In the genomic region with DNA sequence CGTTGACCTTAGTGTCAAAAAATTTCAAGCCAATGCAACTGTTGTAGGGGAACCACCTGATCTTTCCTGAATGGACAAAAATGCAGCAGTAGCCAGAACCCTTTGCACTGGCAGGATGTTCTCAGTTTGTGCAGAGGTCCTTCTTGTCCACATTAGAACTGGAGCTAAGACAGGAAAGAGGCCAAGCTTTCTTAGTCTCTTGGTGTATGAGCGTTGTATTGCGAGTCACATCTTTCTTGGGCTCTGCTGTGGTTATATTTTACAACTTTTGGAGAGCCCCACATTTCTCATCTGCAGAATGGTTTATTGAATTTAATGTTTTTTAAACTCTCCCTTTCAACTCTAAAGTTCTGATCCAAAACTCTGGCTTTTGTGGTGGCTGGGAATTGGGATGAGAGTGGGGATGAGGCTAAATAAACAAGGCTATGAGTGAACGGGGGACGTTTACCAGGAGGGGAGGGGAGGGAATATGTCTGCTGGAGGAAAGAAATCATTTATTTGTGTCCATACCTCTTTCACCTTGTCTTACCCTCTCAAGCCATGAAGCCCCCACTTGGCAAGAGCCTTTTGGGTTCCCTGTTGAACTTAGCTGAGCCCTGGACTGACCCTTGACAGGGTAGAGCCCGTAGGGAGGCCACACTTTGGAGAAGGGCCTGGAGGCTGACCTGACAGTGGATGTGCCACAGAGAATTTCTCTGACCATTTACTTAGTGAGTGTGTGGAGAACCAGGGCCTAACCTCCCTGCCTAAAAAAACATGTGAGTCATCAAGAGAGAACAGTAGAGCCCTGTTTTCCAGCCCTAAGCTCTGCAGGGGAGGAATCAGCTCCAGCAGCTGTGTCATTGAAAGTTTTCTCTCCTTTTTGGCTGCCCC, we compare ENCODE assay signal across 9 cellular contexts. TPM values are rescaled to one million over a fixed set of nuclear protein-coding genes. Genes with fewer than 3 reads are reported as not detected.
DNase-seq lines count a peak whose midpoint lies in the region; ATAC-seq and TF ChIP-seq lines count a peak whose summit lies in the region.
"Had no signal": no experiment of that assay in that cellular context is flagged by ENCODE, and none has a peak within 500 bp of the region (broad histone marks: within the 10 kb centered on the region; RNA-seq: fewer than 3 reads in every experiment).

No MANE protein-coding gene starts in this region.

- peak overlapping the region; percentile 72 for H3K27ac Mint-ChIP-seq in activated CD8-positive, alpha-beta T cell treated with anti-CD3 and anti-CD28 coated beads, Interleukin-2, amount 10 ng/mL, durations not matched to agents 7 days and 5 days

- H3K27ac ChIP-seq in WERI-Rb-1 (no peak overlapping the region), uterus (no peak overlapping the region)

- CTCF ChIA-PET in activated CD8-positive, alpha-beta T cell treated with anti-CD3 and anti-CD28 coated beads, Interleukin-2, amount 10 ng/mL, durations not matched to agents 7 days and 5 days (lab: Charles Lee) = interaction anchor here (0.6 to 16.1 kb wide), 8 partner anchors 10 to 197 kb away, joined by 3 to 528 read pairs (median 7); a partner anchor contains a TSS

- peaks cover 21% of the 10 kb centered on the region for H3K36me3 Mint-ChIP-seq in activated CD8-positive, alpha-beta T cell treated with anti-CD3 and anti-CD28 coated beads, Interleukin-2, amount 10 ng/mL, durations not matched to agents 7 days and 5 days (ENCODE audit: low read depth)

- intact Hi-C loops in uterus (cut with DNase I; ENCODE audit: low total_unique reads) = no loop called here

- TF ChIP-seq CTCF in GM12865 (IDR thresholded peaks at IDR 0.05; ENCODE audit: insufficient read depth, low read depth, low read length, missing control alignments) (no peak), WERI-Rb-1 (IDR thresholded peaks at IDR 0.05; ENCODE audit: low read depth, low read length) (no peak), uterus (IDR thresholded peaks at IDR 0.05) (no peak)

- H3K36me3 ChIP-seq in skeletal muscle satellite cell (ENCODE audit: insufficient read depth, low read length) (no peaks in the 10 kb centered on the region), WERI-Rb-1 (no peaks in the 10 kb centered on the region), uterus (no peaks in the 10 kb centered on the region)

- DNase-seq in GM12865 (ENCODE audit: low read depth) (peak; percentile 37), glomerular visceral epithelial cell (ENCODE audit: extremely low spot score) (peak; percentile 70), NCI-H82 (lab: John Stamatoyannopoulos, UW) (no peak), WERI-Rb-1 (no peak), NCI-H2107 treated with DMSO at 0.1 percent for 48 hours (lab: John Stamatoyannopoulos, UW; ENCODE audit: unreplicated experiment) (no peak), uterus (no peak)
- no peak for DNase-seq in activated CD8-positive, alpha-beta T cell treated with anti-CD3 and anti-CD28 coated beads, Interleukin-2, amount 10 ng/mL, durations not matched to agents 7 days and 5 days

- H3K9me3 ChIP-seq in skeletal muscle satellite cell (replicated peaks; ENCODE audit: low read length) = no peaks in the 10 kb centered on the region
- no peaks in the 10 kb centered on the region for H3K9me3 ChIP-seq in WERI-Rb-1 (ENCODE audit: severe bottlenecking)
- H3K9me3 ChIP-seq in uterus = no peaks in the 10 kb centered on the region

- no peak overlapping the region for H3K9ac ChIP-seq in skeletal muscle satellite cell (ENCODE audit: low read depth, low read length)

- TF ChIP-seq POLR2A in uterus (IDR thresholded peaks at IDR 0.05) = no peak

- POLR2A ChIA-PET in activated CD8-positive, alpha-beta T cell treated with anti-CD3 and anti-CD28 coated beads, Interleukin-2, amount 10 ng/mL, durations not matched to agents 7 days and 5 days (lab: Charles Lee) = interaction anchor here (1.0 to 3.7 kb wide), 6 partner anchors 12 to 89 kb away, joined by 3 to 20 read pairs (median 4); a partner anchor contains a TSS

- H3K4me1 Mint-ChIP-seq in activated CD8-positive, alpha-beta T cell treated with anti-CD3 and anti-CD28 coated beads, Interleukin-2, amount 10 ng/mL, durations not matched to agents 7 days and 5 days (ENCODE audit: low read depth) = peaks cover 79% of the 10 kb centered on the region

- ATAC-seq in activated CD8-positive, alpha-beta T cell treated with anti-CD3 and anti-CD28 coated beads, Interleukin-2, amount 10 ng/mL, durations not matched to agents 7 days and 5 days = no peak

- H3K4me3 ChIP-seq in GM12865 (ENCODE audit: low read depth, low read length) = peak overlapping the region; percentile 30
- peak overlapping the region; percentile 32 for H3K4me3 ChIP-seq in skeletal muscle satellite cell (ENCODE audit: low read length)
- no peak overlapping the region for H3K4me3 ChIP-seq in WERI-Rb-1 (ENCODE audit: low read depth, low read length)
- H3K4me3 ChIP-seq in uterus = no peak overlapping the region

- H3K4me1 ChIP-seq in skeletal muscle satellite cell (ENCODE audit: control insufficient read depth, insufficient read depth, low read length) = peaks cover 21% of the 10 kb centered on the region
- no peaks in the 10 kb centered on the region for H3K4me1 ChIP-seq in uterus

- H3K27me3 Mint-ChIP-seq in activated CD8-positive, alpha-beta T cell treated with anti-CD3 and anti-CD28 coated beads, Interleukin-2, amount 10 ng/mL, durations not matched to agents 7 days and 5 days (ENCODE audit: low read depth) = no peaks in the 10 kb centered on the region

- no peaks in the 10 kb centered on the region for H3K9me3 Mint-ChIP-seq in activated CD8-positive, alpha-beta T cell treated with anti-CD3 and anti-CD28 coated beads, Interleukin-2, amount 10 ng/mL, durations not matched to agents 7 days and 5 days (ENCODE audit: insufficient read depth)

- H3K27me3 ChIP-seq in skeletal muscle satellite cell (ENCODE audit: control insufficient read depth, insufficient read depth, low read length) = no peaks in the 10 kb centered on the region
- H3K27me3 ChIP-seq in WERI-Rb-1 (ENCODE audit: insufficient read depth, low read depth, severe bottlenecking) = no peaks in the 10 kb centered on the region
- no peaks in the 10 kb centered on the region for H3K27me3 ChIP-seq in uterus

- H3K4me2 ChIP-seq in skeletal muscle satellite cell (ENCODE audit: low read length) = peak overlapping the region; percentile 71

- H3K4me3 Mint-ChIP-seq in activated CD8-positive, alpha-beta T cell treated with anti-CD3 and anti-CD28 coated beads, Interleukin-2, amount 10 ng/mL, durations not matched to agents 7 days and 5 days = peak overlapping the region; percentile 16

RNA-seq across cellular contexts. Expression of a gene that starts 0.6 kb away (rescaled TPM):
- total RNA-seq in activated CD8-positive, alpha-beta T cell treated with anti-CD3 and anti-CD28 coated beads, Interleukin-2, amount 10 ng/mL, durations not matched to agents 7 days and 5 days = 10 to 100 TPM; 23.8 to 27.0 TPM
- total RNA-seq in skeletal muscle satellite cell (2012; rRNA removed) = 2.3 and 6.1 TPM in 2 replicates
- under 1 TPM in 2 of 4 donors, not detected in 2; 0.69 to 0.77 TPM for total RNA-seq in uterus
- total RNA-seq: cerebellum had no signal

RNA-seq across cellular contexts. Expression of a gene that starts 27.7 kb away (rescaled TPM):
- total RNA-seq in activated CD8-positive, alpha-beta T cell treated with anti-CD3 and anti-CD28 coated beads, Interleukin-2, amount 10 ng/mL, durations not matched to agents 7 days and 5 days = 100 to 1,000 TPM; 262 to 275 TPM
- total RNA-seq in skeletal muscle satellite cell (2012; rRNA removed) = 1.3 and 3.0 TPM in 2 replicates
- 10 to 100 TPM in 1 of 4 donors, 1 to 10 TPM in 3; 2.3 to 25.9 (median 8.0) TPM for total RNA-seq in uterus

Comparison
In these comparisons a context has a peak if more than half of its experiments do, and no peak if none do; other contexts are left out.
1. DNase-seq: peak in GM12865 (single experiment) and glomerular visceral epithelial cell (single experiment); none in activated CD8-positive, alpha-beta T cell treated with anti-CD3 and anti-CD28 coated beads, Interleukin-2, amount 10 ng/mL, durations not matched to agents 7 days and 5 days (single experiment), NCI-H82 (single experiment), WERI-Rb-1 (single experiment), NCI-H2107 treated with DMSO at 0.1 percent for 48 hours (single experiment) and uterus (0 of 2).
2. H3K4me3 ChIP-seq: peak in GM12865 (single experiment) and skeletal muscle satellite cell (single experiment); none in WERI-Rb-1 (single experiment) and uterus (0 of 2).
3. RNA of a gene that starts 0.6 kb away (total RNA-seq): 23.8 to 27.0 TPM in activated CD8-positive, alpha-beta T cell treated with anti-CD3 and anti-CD28 coated beads, Interleukin-2, amount 10 ng/mL, durations not matched to agents 7 days and 5 days; 0.69 to 0.77 TPM in uterus; every median in the first group is over 10 times any median in the second.
4. RNA of a gene that starts 27.7 kb away (total RNA-seq): 262 to 275 TPM in activated CD8-positive, alpha-beta T cell treated with anti-CD3 and anti-CD28 coated beads, Interleukin-2, amount 10 ng/mL, durations not matched to agents 7 days and 5 days; 2.3 to 25.9 TPM in uterus; every median in the first group is over 4 times any median in the second.